8 cellular contexts compared by ENCODE assay signal in the genomic region with DNA sequence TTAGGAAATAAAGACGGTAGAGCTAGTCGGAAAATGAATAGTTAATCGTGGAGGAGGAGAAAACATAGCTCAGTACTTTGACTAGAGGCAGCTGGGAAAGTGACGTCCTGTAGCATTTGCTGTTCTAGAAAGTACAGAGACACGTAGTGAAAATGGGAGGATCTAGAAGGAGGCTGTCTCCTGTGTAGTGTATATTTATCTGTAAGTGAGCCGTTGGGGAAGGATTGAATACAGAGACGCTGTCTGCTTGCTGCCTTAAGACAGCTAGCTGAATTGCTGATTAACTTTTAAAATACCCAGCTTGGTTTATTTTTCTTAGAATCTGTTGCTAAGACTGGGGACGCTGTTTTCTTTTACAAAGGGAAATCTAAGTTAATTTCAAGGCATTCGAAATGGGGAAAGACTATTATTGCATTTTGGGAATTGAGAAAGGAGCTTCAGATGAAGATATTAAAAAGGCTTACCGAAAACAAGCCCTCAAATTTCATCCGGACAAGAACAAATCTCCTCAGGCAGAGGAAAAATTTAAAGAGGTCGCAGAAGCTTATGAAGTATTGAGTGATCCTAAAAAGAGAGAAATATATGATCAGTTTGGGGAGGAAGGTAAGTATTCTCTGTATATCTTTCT. TPM values are rescaled to one million over a fixed set of nuclear protein-coding genes. Genes with fewer than 3 reads are reported as not detected.
DNase-seq lines count a peak whose midpoint lies in the region; ATAC-seq and TF ChIP-seq lines count a peak whose summit lies in the region.

A gene (plus strand): TSS at position 221 of the 628 bp plus-strand sequence. CDS start 172 bp downstream, at position 393.

- H3K36me3 ChIP-seq in NT2/D1 (ENCODE audit: insufficient read depth, insufficient read length, low read length) (no peaks in the 10 kb centered on the region), esophagus squamous epithelium (no peaks in the 10 kb centered on the region), mucosa of stomach (ENCODE audit: control insufficient read depth, insufficient read depth, low read length) (no peaks in the 10 kb centered on the region)

- ATAC-seq in GM19023 (IDR thresholded peaks at IDR 0.05; ENCODE audit: unreplicated experiment) (peak; percentile 100), HG03196 (IDR thresholded peaks at IDR 0.05; ENCODE audit: unreplicated experiment) (peak; percentile 98)

- TF ChIP-seq CTCF in AG09319 (IDR thresholded peaks at IDR 0.05; ENCODE audit: low read depth, low read length), result no peak
- TF ChIP-seq CTCF in esophagus squamous epithelium (IDR thresholded peaks at IDR 0.05), result peak in 2 of 6 experiments; percentile 5 to 30

- peak in 3 of 4 donors; percentile 96 to 98 (median 97) for TF ChIP-seq POLR2A in esophagus squamous epithelium (IDR thresholded peaks at IDR 0.05)

- DNase-seq in AG09319 (ENCODE audit: extremely low read depth, low read depth), result peak; percentile 94
- peak; percentile 70 for DNase-seq in NT2/D1 (ENCODE audit: low read depth, low spot score)
- DNase-seq in activated T-cell treated with anti-CD3 and anti-CD28 coated beads, Interleukin-2, amount 50 U/mL, for 48 hours, result peak; percentile 34 to 40
- no peak for DNase-seq in esophagus squamous epithelium (lab: John Stamatoyannopoulos, UW)

- H3K4me1 ChIP-seq in NT2/D1 (ENCODE audit: insufficient read depth, insufficient read length), result no peaks in the 10 kb centered on the region
- peaks cover 0 to 52% (median 9%) of the 10 kb centered on the region in 3 donors for H3K4me1 ChIP-seq in esophagus squamous epithelium
- no peaks in the 10 kb centered on the region for H3K4me1 ChIP-seq in mucosa of stomach (ENCODE audit: control insufficient read depth, insufficient read depth, low read length)

- H3K36me3 Mint-ChIP-seq in stimulated activated naive CD8-positive, alpha-beta T cell treated with anti-CD3 and anti-CD28 coated beads, Interleukin-15, Interleukin-2, amounts not matched to agents 100 ng/mL and 50 ng/mL, for 24 hours (ENCODE audit: low read depth), result peaks cover 3% of the 10 kb centered on the region

- peaks cover 3% of the 10 kb centered on the region for H3K27me3 Mint-ChIP-seq in stimulated activated naive CD8-positive, alpha-beta T cell treated with anti-CD3 and anti-CD28 coated beads, Interleukin-15, Interleukin-2, amounts not matched to agents 100 ng/mL and 50 ng/mL, for 24 hours

- H3K4me3 ChIP-seq in NT2/D1 (ENCODE audit: insufficient read length, low read depth), result peak within 1 kb of the TSS; percentile 38
- H3K4me3 ChIP-seq in esophagus squamous epithelium, result peak within 1 kb of the TSS; percentile 40 to 68 (median 62)
- H3K4me3 ChIP-seq in mucosa of stomach (ENCODE audit: low read length), result peak within 1 kb of the TSS; percentile 65

- peaks cover 60% of the 10 kb centered on the region for H3K4me1 Mint-ChIP-seq in stimulated activated naive CD8-positive, alpha-beta T cell treated with anti-CD3 and anti-CD28 coated beads, Interleukin-15, Interleukin-2, amounts not matched to agents 100 ng/mL and 50 ng/mL, for 24 hours (ENCODE audit: low read depth)

- H3K27ac Mint-ChIP-seq in stimulated activated naive CD8-positive, alpha-beta T cell treated with anti-CD3 and anti-CD28 coated beads, Interleukin-15, Interleukin-2, amounts not matched to agents 100 ng/mL and 50 ng/mL, for 24 hours, result peak within 1 kb of the TSS; percentile 100

- H3K9me3 ChIP-seq in NT2/D1 (ENCODE audit: insufficient read depth, low read length), result no peaks in the 10 kb centered on the region
- no peaks in the 10 kb centered on the region for H3K9me3 ChIP-seq in esophagus squamous epithelium
- no peaks in the 10 kb centered on the region for H3K9me3 ChIP-seq in mucosa of stomach (ENCODE audit: control insufficient read depth, low read length)

- H3K9me3 Mint-ChIP-seq in stimulated activated naive CD8-positive, alpha-beta T cell treated with anti-CD3 and anti-CD28 coated beads, Interleukin-15, Interleukin-2, amounts not matched to agents 100 ng/mL and 50 ng/mL, for 24 hours, result no peaks in the 10 kb centered on the region

- H3K9ac ChIP-seq in NT2/D1 (ENCODE audit: insufficient read length, low read depth), result peak within 1 kb of the TSS; percentile 6
- peak within 1 kb of the TSS; percentile 82 for H3K9ac ChIP-seq in mucosa of stomach (ENCODE audit: low read length)

- H3K27me3 ChIP-seq in NT2/D1 (ENCODE audit: insufficient read depth, insufficient read length) (no peaks in the 10 kb centered on the region), esophagus squamous epithelium (no peaks in the 10 kb centered on the region), mucosa of stomach (ENCODE audit: control insufficient read depth, insufficient read depth, low read length) (no peaks in the 10 kb centered on the region)

- H3K4me3 Mint-ChIP-seq in stimulated activated naive CD8-positive, alpha-beta T cell treated with anti-CD3 and anti-CD28 coated beads, Interleukin-15, Interleukin-2, amounts not matched to agents 100 ng/mL and 50 ng/mL, for 24 hours, result peak within 1 kb of the TSS; percentile 87

- peak within 1 kb of the TSS; percentile 83 to 97 (median 90) for H3K27ac ChIP-seq in esophagus squamous epithelium

- intact Hi-C loops in esophagus squamous epithelium (cut with DNase I), result no loop called here

- WGBS in esophagus squamous epithelium, 2 donors, result 0% methylated on average over 12 of the region's 12 CpGs

RNA-seq across cellular contexts. Expression of the gene that starts here (rescaled TPM):
- total RNA-seq in esophagus squamous epithelium, result 10 to 100 TPM; 11.9 to 27.3 (median 22.5) TPM
